9 cellular contexts compared by ENCODE assay signal in genomic region chr7:84196007-84196551, GRCh38. TPM values are rescaled to one million over a fixed set of nuclear protein-coding genes. Genes with fewer than 3 reads are reported as not detected.
DNase-seq lines count a peak whose midpoint lies in the region; TF ChIP-seq lines count a peak whose summit lies in the region.
"Had no signal": no experiment of that assay in that cellular context is flagged by ENCODE, and none has a peak within 500 bp of the region (broad histone marks: within the 10 kb centered on the region; RNA-seq: fewer than 3 reads in every experiment).

No MANE protein-coding gene starts in this region.

- H2BK5ac ChIP-seq in neuronal stem cell (ENCODE audit: low read length) = no peak overlapping the region

- H3K9ac ChIP-seq in OCI-LY1 (ENCODE audit: low read length) (no peak overlapping the region), neuronal stem cell (ENCODE audit: low read depth, low read length, poor library complexity) (no peak overlapping the region)

- no peaks in the 10 kb centered on the region for H3K79me2 ChIP-seq in OCI-LY1 (ENCODE audit: insufficient read depth, low read length)

- H3K4ac ChIP-seq in neuronal stem cell (ENCODE audit: low read length) = no peak overlapping the region

- H4K91ac ChIP-seq in neuronal stem cell (ENCODE audit: low read depth, low read length, poor library complexity) = no peak overlapping the region

- no peaks in the 10 kb centered on the region for H3K27me3 ChIP-seq in OCI-LY1 (ENCODE audit: insufficient read depth, low read length)
- no peaks in the 10 kb centered on the region for H3K27me3 ChIP-seq in neuronal stem cell (ENCODE audit: control insufficient read depth in 3 of 3, insufficient read depth in 3 of 3, low read depth in 1 of 3, low read length in 3 of 3)
- H3K27me3 ChIP-seq in ascending aorta = no peaks in the 10 kb centered on the region
- H3K27me3 ChIP-seq in adrenal gland = no peaks in the 10 kb centered on the region

- DNase-seq in Caki2 (ENCODE audit: low read depth) = peak; percentile 82
- DNase-seq in fibroblast of gingiva (ENCODE audit: low read depth) = peak; percentile 75
- no peak for DNase-seq in neuronal stem cell (ENCODE audit: low spot score)
- DNase-seq in ascending aorta (ENCODE audit: low spot score in 2 of 2) = no peak
- no peak for DNase-seq in middle frontal gyrus (ENCODE audit: extremely low spot score, low spot score)
- DNase-seq in NCI-H2196 treated with DMSO at 0.1 percent for 48 hours (lab: John Stamatoyannopoulos, UW; ENCODE audit: unreplicated experiment) = no peak
- no peak for DNase-seq in adrenal gland
- DNase-seq: NCI-H2107 had no signal

- TF ChIP-seq CTCF in OCI-LY1 (IDR thresholded peaks at IDR 0.05; ENCODE audit: low read length) = no peak
- no peak for TF ChIP-seq CTCF in ascending aorta (IDR thresholded peaks at IDR 0.05)
- no peak for TF ChIP-seq CTCF in adrenal gland (IDR thresholded peaks at IDR 0.05)

- H2AFZ ChIP-seq in OCI-LY1 (ENCODE audit: low read length) (no peak overlapping the region), neuronal stem cell (ENCODE audit: low read length) (peak overlapping the region; percentile 84)

- H3K9me2 ChIP-seq in OCI-LY1 (ENCODE audit: low read depth, low read length) = no peaks in the 10 kb centered on the region

- no peak overlapping the region for H2AK5ac ChIP-seq in neuronal stem cell (ENCODE audit: low read depth, low read length)

- intact Hi-C loops in ascending aorta (cut with DNase I) = no loop called here
- intact Hi-C loops in adrenal gland (cut with DNase I) = no loop called here

- in situ Hi-C loops in Caki2 (cut with HindIII; ENCODE audit: low pct_unique_long_range_greater_than_20kb, low sequenced_read_pairs) = no loop called here

- peak overlapping the region; percentile 24; the same call in 1 of the 2 replicates for H3K4me2 ChIP-seq in OCI-LY1 (ENCODE audit: low read length)
- H3K4me2 ChIP-seq in neuronal stem cell (ENCODE audit: insufficient read depth, low read length, poor library complexity, severe bottlenecking) = no peak overlapping the region

- no peak overlapping the region for H2BK120ac ChIP-seq in neuronal stem cell (ENCODE audit: low read depth, low read length)

- H3K23ac ChIP-seq in neuronal stem cell (ENCODE audit: low read depth, low read length, poor library complexity) = no peak overlapping the region

- H3K4me3 ChIP-seq in OCI-LY1 (ENCODE audit: low read depth, low read length, poor library complexity, severe bottlenecking) (no peak overlapping the region), neuronal stem cell (ENCODE audit: low read length in 2 of 2) (peak overlapping the region in 1 of 2 donors; percentile 57), ascending aorta (peak overlapping the region in 1 of 2 donors; percentile 61), adrenal gland (no peak overlapping the region)

- peaks cover 23% of the 10 kb centered on the region for H3K4me1 ChIP-seq in OCI-LY1 (ENCODE audit: insufficient read depth, low read length, severe bottlenecking)
- H3K4me1 ChIP-seq in neuronal stem cell (ENCODE audit: control insufficient read depth in 2 of 2, insufficient read depth in 1 of 2, low read depth in 1 of 2, low read length in 2 of 2) = peaks cover 4 to 18% of the 10 kb centered on the region in 2 donors
- no peaks in the 10 kb centered on the region for H3K4me1 ChIP-seq in ascending aorta
- peaks cover 10% of the 10 kb centered on the region in 2 donors for H3K4me1 ChIP-seq in adrenal gland (replicated peaks in 1 of 2)

- H3K36me3 ChIP-seq in OCI-LY1 (ENCODE audit: insufficient read depth, low read length) (no peaks in the 10 kb centered on the region), neuronal stem cell (replicated peaks in 1 of 2; ENCODE audit: control insufficient read depth in 2 of 2, insufficient read depth in 2 of 2, low read length in 2 of 2) (no peaks in the 10 kb centered on the region), ascending aorta (no peaks in the 10 kb centered on the region), adrenal gland (replicated peaks in 1 of 2) (no peaks in the 10 kb centered on the region)

- WGBS in neuronal stem cell (ENCODE audit: extremely low coverage in 2 of 2, insufficient read length in 2 of 2, insufficient replicate concordance in 1 of 2), 2 donors = no CpG with 5 or more reads among the region's 4 CpGs
- WGBS in adrenal gland, 4 donors = 26 to 47% (median 39%) methylated on average over 4 of the region's 4 CpGs

- no peak overlapping the region for H3K27ac ChIP-seq in OCI-LY1 (ENCODE audit: low read depth, low read length, poor library complexity, severe bottlenecking)
- peak overlapping the region; percentile 89 for H3K27ac ChIP-seq in neuronal stem cell (replicated peaks; ENCODE audit: low read length)
- no peak overlapping the region for H3K27ac ChIP-seq in ascending aorta
- H3K27ac ChIP-seq in adrenal gland = no peak overlapping the region

- H3K14ac ChIP-seq in neuronal stem cell (ENCODE audit: low read length) = no peak overlapping the region

- H2BK15ac ChIP-seq in neuronal stem cell (ENCODE audit: low read length) = no peak overlapping the region

- H3K9me3 ChIP-seq in OCI-LY1 (ENCODE audit: low read length) (no peaks in the 10 kb centered on the region), neuronal stem cell (replicated peaks in 1 of 2; ENCODE audit: control insufficient read depth in 2 of 2, insufficient read depth in 1 of 2, low read depth in 1 of 2, low read length in 2 of 2) (no peaks in the 10 kb centered on the region), ascending aorta (no peaks in the 10 kb centered on the region), adrenal gland (replicated peaks in 1 of 3) (no peaks in the 10 kb centered on the region)

- H4K8ac ChIP-seq in neuronal stem cell (ENCODE audit: low read depth, low read length) = no peak overlapping the region

- no peaks in the 10 kb centered on the region for H3F3A ChIP-seq in OCI-LY1 (ENCODE audit: insufficient read depth, low read length)

- H2BK12ac ChIP-seq in neuronal stem cell (ENCODE audit: low read length) = no peak overlapping the region

- no peaks in the 10 kb centered on the region for H4K20me1 ChIP-seq in OCI-LY1 (ENCODE audit: insufficient read depth, low read length)

- no peak for TF ChIP-seq POLR2A in adrenal gland (IDR thresholded peaks at IDR 0.05)

- H3K79me1 ChIP-seq in neuronal stem cell (ENCODE audit: low read depth, low read length) = no peaks in the 10 kb centered on the region

- H3K18ac ChIP-seq in neuronal stem cell (ENCODE audit: low read length) = no peak overlapping the region

RNA-seq across cellular contexts. Expression of gene SEMA3A, which starts 1.5 kb away (rescaled TPM):
- 10.2 and 26.6 TPM in 2 replicates for total RNA-seq in Caki2 (2014; rRNA removed; shearing (Covaris generic); ENCODE audit: low replicate concordance)
- 20.7 TPM for polyA plus RNA-seq in neuronal stem cell (2013, experiment 1 of 2)
- polyA plus RNA-seq in neuronal stem cell (2013, experiment 2 of 2) = 21.0 TPM
- 0.75 TPM for total RNA-seq in ascending aorta
- total RNA-seq in adrenal gland = 10 to 100 TPM in 1 of 8 donors, 1 to 10 TPM in 5, under 1 TPM in 2; 0.69 to 14.7 (median 1.6) TPM
- under 1 TPM; 0.24 to 0.53 (median 0.24) TPM for polyA plus RNA-seq in adrenal gland

Comparison
In these comparisons a context has a peak if more than half of its experiments do, and no peak if none do; other contexts are left out.
1. DNase-seq: peak in Caki2 (single experiment) and fibroblast of gingiva (single experiment); none in neuronal stem cell (single experiment), ascending aorta (0 of 2), middle frontal gyrus (single experiment), NCI-H2196 treated with DMSO at 0.1 percent for 48 hours (single experiment) and adrenal gland (0 of 7).